Comparison of ENCODE assay signal across 16 cellular contexts in genomic region chr17:72191356-72191755, GRCh38.
"Had no signal": no experiment of that assay in that cellular context is flagged by ENCODE, and none has a peak within 500 bp of the region (broad histone marks: within the 10 kb centered on the region; RNA-seq: fewer than 3 reads in every experiment).

No MANE protein-coding gene starts in this region.

- ATAC-seq: naive thymus-derived CD8-positive, alpha-beta T cell; stimulated activated naive CD8-positive, alpha-beta T cell treated with anti-CD3 and anti-CD28 coated beads, Interleukin-15, Interleukin-2, amounts not matched to agents 100 U/mL and 50 U/mL, for 24 hours; WTC11 had no signal

- H3K4me1 ChIP-seq: tibial artery had no signal

- H3K27ac ChIP-seq: ovary, prostate gland, tibial artery had no signal

- H3K36me3 ChIP-seq: ovary, prostate gland, tibial artery had no signal

- DNase-seq: activated CD4-positive, alpha-beta T cell treated with anti-CD3 and anti-CD28 coated beads, Interleukin-2, amount 50 U/mL, for 4 hours; activated naive CD4-positive, alpha-beta T cell treated with Interleukin-2 at 50 U/mL for 16 hours; activated naive CD8-positive, alpha-beta T cell treated with anti-CD3 and anti-CD28 coated beads, Interleukin-2, amount 10 ng/mL, durations not matched to agents 7 days and 5 days; activated T-cell treated with anti-CD3 and anti-CD28 coated beads, Interleukin-2, amount 50 U/mL, for 48 hours; amniotic stem cell; foreskin fibroblast; naive thymus-derived CD8-positive, alpha-beta T cell; stimulated activated CD4-positive, alpha-beta T cell treated with anti-CD3 and anti-CD28 coated beads, Interleukin-12 subunit alpha, Interleukin-12 subunit beta, amount 100 ng/mL, for 4 hours; stimulated activated CD4-positive, alpha-beta T cell treated with anti-CD3 and anti-CD28 coated beads, Interleukin-4, amount 100 ng/mL, for 4 hours; stimulated activated naive CD8-positive, alpha-beta T cell treated with anti-CD3 and anti-CD28 coated beads, Interleukin-15, Interleukin-2, amounts not matched to agents 100 U/mL and 50 U/mL, for 24 hours; substantia nigra; T1000 had no signal

- H3K27me3 ChIP-seq: ovary, tibial artery had no signal

- H3K4me3 ChIP-seq: ovary, prostate gland, tibial artery had no signal

- H3K9me3 ChIP-seq: ovary, prostate gland had no signal
